Comparison of ENCODE assay signal across 8 cellular contexts in genomic region chr7:6729492-6730342, GRCh38. TPM values are rescaled to one million over a fixed set of nuclear protein-coding genes. Genes with fewer than 3 reads are reported as not detected.
DNase-seq lines count a peak whose midpoint lies in the region; ATAC-seq and TF ChIP-seq lines count a peak whose summit lies in the region.

No MANE protein-coding gene starts in this region.

- TF ChIP-seq CTCF in BE2C (IDR thresholded peaks at IDR 0.05; ENCODE audit: low read depth, low read length) (no peak), left lung (IDR thresholded peaks at IDR 0.05) (no peak)

- H3K9me3 Mint-ChIP-seq in activated CD4-positive, alpha-beta T cell treated with anti-CD3 and anti-CD28 coated beads, Interleukin-2, amount 10 ng/mL, durations not matched to agents 7 days and 5 days, result peaks cover 4% of the 10 kb centered on the region

- H3K4me3 ChIP-seq in BE2C (ENCODE audit: low read depth, low read length) (peak overlapping the region; percentile 85), left lung (peak overlapping the region; percentile 95 to 99)

- POLR2A ChIA-PET in activated CD4-positive, alpha-beta T cell treated with anti-CD3 and anti-CD28 coated beads, Interleukin-2, amount 10 ng/mL, durations not matched to agents 7 days and 5 days (lab: Charles Lee), result no interaction called here

- H3K27me3 Mint-ChIP-seq in activated CD4-positive, alpha-beta T cell treated with anti-CD3 and anti-CD28 coated beads, Interleukin-2, amount 10 ng/mL, durations not matched to agents 7 days and 5 days, result peaks cover 2% of the 10 kb centered on the region

- intact Hi-C loops in left lung (cut with DNase I), result no loop called here

- H3K27ac Mint-ChIP-seq in activated CD4-positive, alpha-beta T cell treated with anti-CD3 and anti-CD28 coated beads, Interleukin-2, amount 10 ng/mL, durations not matched to agents 7 days and 5 days, result peak overlapping the region; percentile 84

- peaks cover 41% of the 10 kb centered on the region for H3K36me3 Mint-ChIP-seq in activated CD4-positive, alpha-beta T cell treated with anti-CD3 and anti-CD28 coated beads, Interleukin-2, amount 10 ng/mL, durations not matched to agents 7 days and 5 days (ENCODE audit: low read depth)

- peaks cover 33% of the 10 kb centered on the region for H3K4me1 Mint-ChIP-seq in activated CD4-positive, alpha-beta T cell treated with anti-CD3 and anti-CD28 coated beads, Interleukin-2, amount 10 ng/mL, durations not matched to agents 7 days and 5 days

- H3K4me3 Mint-ChIP-seq in activated CD4-positive, alpha-beta T cell treated with anti-CD3 and anti-CD28 coated beads, Interleukin-2, amount 10 ng/mL, durations not matched to agents 7 days and 5 days, result peak overlapping the region; percentile 96

- ATAC-seq in HG03439 (IDR thresholded peaks at IDR 0.05; ENCODE audit: unreplicated experiment) (peak; percentile 97), left lung (peak; percentile 100)

- H3K36me3 ChIP-seq in BE2C, result peaks cover 5% of the 10 kb centered on the region
- H3K36me3 ChIP-seq in left lung, result peaks cover 0 to 24% of the 10 kb centered on the region in 2 donors

- 0 out of 2 replicates have a peak, but pooled peaks cover 3% of the 10 kb centered on the region for H3K9me3 ChIP-seq in BE2C
- no peaks in the 10 kb centered on the region for H3K9me3 ChIP-seq in left lung

- no peaks in the 10 kb centered on the region; the same call in 1 of the 2 replicates for H3K4me1 ChIP-seq in BE2C
- H3K4me1 ChIP-seq in left lung, result peaks cover 6 to 22% of the 10 kb centered on the region in 2 donors

- H3K27me3 ChIP-seq in BE2C, result no peaks in the 10 kb centered on the region
- no peaks in the 10 kb centered on the region for H3K27me3 ChIP-seq in left lung

- peak overlapping the region; percentile 60 to 83 for H3K27ac ChIP-seq in left lung

- CTCF ChIA-PET in activated CD4-positive, alpha-beta T cell treated with anti-CD3 and anti-CD28 coated beads, Interleukin-2, amount 10 ng/mL, durations not matched to agents 7 days and 5 days (lab: Charles Lee), result no interaction called here

- DNase-seq in BE2C, result peak; percentile 91
- DNase-seq in GM19238 (ENCODE audit: insufficient read length, low spot score), result peak; percentile 83
- DNase-seq in NCI-H526 (lab: John Stamatoyannopoulos, UW), result peak; percentile 77 to 92
- DNase-seq in activated CD4-positive, alpha-beta T cell treated with anti-CD3 and anti-CD28 coated beads, Interleukin-2, amount 10 ng/mL, durations not matched to agents 7 days and 5 days, result peak; percentile 85
- DNase-seq in dedifferentiated amniotic fluid mesenchymal stem cell (ENCODE audit: extremely low spot score), result peak; percentile 84
- DNase-seq in left lung, result peak; percentile 95 to 98
- DNase-seq in stimulated activated CD4-positive, alpha-beta T cell treated with anti-CD3 and anti-CD28 coated beads, Interleukin-2, amount 100 ng/mL, for 4 hours (ENCODE audit: low read depth), result peak; percentile 65

RNA-seq across cellular contexts. Expression of gene ZNF12, which starts 23.0 kb away (rescaled TPM):
- polyA plus RNA-seq in BE2C (2012; ENCODE audit: insufficient read depth, insufficient read length, low read depth), result 17.4 TPM
- 10 to 100 TPM; 24.9 to 25.7 TPM for total RNA-seq in activated CD4-positive, alpha-beta T cell treated with anti-CD3 and anti-CD28 coated beads, Interleukin-2, amount 10 ng/mL, durations not matched to agents 7 days and 5 days
- 10 to 100 TPM; 18.4 to 19.8 TPM for total RNA-seq in left lung

RNA-seq across cellular contexts. Expression of gene RSPH10B2, which starts 24.2 kb away (rescaled TPM):
- not detected for polyA plus RNA-seq in BE2C (2012; ENCODE audit: insufficient read depth, insufficient read length, low read depth)
- under 1 TPM; 0.22 to 0.31 TPM for total RNA-seq in activated CD4-positive, alpha-beta T cell treated with anti-CD3 and anti-CD28 coated beads, Interleukin-2, amount 10 ng/mL, durations not matched to agents 7 days and 5 days
- total RNA-seq in left lung, result 1 to 10 TPM in 1 of 2 donors, not detected in 1; 1.6 TPM

Comparison
In these comparisons a context has a peak if more than half of its experiments do, and no peak if none do; other contexts are left out.
1. Peak in every context shown above with its lines: DNase-seq, ATAC-seq, H3K4me3 ChIP-seq and H3K27ac ChIP-seq.